Comparison of ENCODE assay signal across 8 cellular contexts in genomic region chr10:99619851-99620712, GRCh38. TPM values are rescaled to one million over a fixed set of nuclear protein-coding genes. Genes with fewer than 3 reads are reported as not detected.
A peak's percentile ranks its signal among the peaks of the same experiment; 100 is the strongest.
DNase-seq lines count a peak whose midpoint lies in the region; ATAC-seq, FAIRE-seq and TF ChIP-seq lines count a peak whose summit lies in the region.

A gene with protein sequence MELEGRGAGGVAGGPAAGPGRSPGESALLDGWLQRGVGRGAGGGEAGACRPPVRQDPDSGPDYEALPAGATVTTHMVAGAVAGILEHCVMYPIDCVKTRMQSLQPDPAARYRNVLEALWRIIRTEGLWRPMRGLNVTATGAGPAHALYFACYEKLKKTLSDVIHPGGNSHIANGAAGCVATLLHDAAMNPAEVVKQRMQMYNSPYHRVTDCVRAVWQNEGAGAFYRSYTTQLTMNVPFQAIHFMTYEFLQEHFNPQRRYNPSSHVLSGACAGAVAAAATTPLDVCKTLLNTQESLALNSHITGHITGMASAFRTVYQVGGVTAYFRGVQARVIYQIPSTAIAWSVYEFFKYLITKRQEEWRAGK (minus strand): TSS chr10:99620439. CDS start chr10:99620335, 104 bp downstream.

- CTCF ChIA-PET in K562 (lab: Yijun Ruan, JAX; ENCODE audit: low intra/inter-chr PET ratio), result interaction anchor here (0.7 kb wide), 1 partner anchor 278 kb away, joined by 3 read pairs; no protein-coding TSS in a partner anchor

- H3K4me2 ChIP-seq in K562 (ENCODE audit: insufficient read depth, low read length), result peak within 1 kb of the TSS; percentile 88

- no peak for TF ChIP-seq RAD21 in K562 (CRISPR knock-in tag; conservative IDR thresholded peaks at IDR 0.05 in 1 of 2, IDR thresholded peaks at IDR 0.05 in 1 of 2)

- TF ChIP-seq POLR2A in K562 (conservative IDR thresholded peaks at IDR 0.05), result no peak

- peak; percentile 90 for DNase-seq in NCI-H187 treated with DMSO at 0.1 percent for 48 hours (lab: John Stamatoyannopoulos, UW)
- DNase-seq in T1000 (lab: John Stamatoyannopoulos, UW), result peak; percentile 98
- DNase-seq in K562 (ENCODE audit: extremely low read depth in 1 of 4, low spot score in 3 of 4), result peak; percentile 13 to 94 (median 82)
- DNase-seq in hypothalamus (lab: John Stamatoyannopoulos, UW), result peak in 48 of 51 donors; percentile 62 to 100 (median 97)
- DNase-seq in retina, result peak; percentile 61

- no peak for TF ChIP-seq EP300 in K562 (IDR thresholded peaks at IDR 0.05; ENCODE audit: low read length)

- peaks cover 44% of the 10 kb centered on the region for H3K79me2 ChIP-seq in K562 (ENCODE audit: control insufficient read depth, insufficient read depth, low read length)

- no peaks in the 10 kb centered on the region for H3K9me1 ChIP-seq in K562 (ENCODE audit: control insufficient read depth, insufficient read depth, low read length)

- under 1% methylated on average over 22 of the region's 75 CpGs for WGBS in K562 (ENCODE audit: insufficient coverage, low coverage, missing lambda C conversion rate)

- H4K20me1 ChIP-seq in K562 (replicated peaks; ENCODE audit: control insufficient read depth, insufficient read depth, low read length), result no peaks in the 10 kb centered on the region

- peak within 1 kb of the TSS; percentile 99 for H3K27ac ChIP-seq in K562 (ENCODE audit: extremely low read depth, low read depth, low read length)

- peak within 1 kb of the TSS; percentile 80 for H3K4me3 ChIP-seq in K562

- H3K4me1 ChIP-seq in ES-I3 (ENCODE audit: insufficient read depth, low read length) (no peaks in the 10 kb centered on the region), K562 (replicated peaks in 1 of 2; ENCODE audit: control insufficient read depth in 2 of 2, insufficient read depth in 2 of 2, low read length in 2 of 2) (peaks cover 12 to 24% of the 10 kb centered on the region in 2 experiments; a peak in 4 of 5 replicates)

- FAIRE-seq in K562 (lab: Jason Lieb, UNC), result peak; percentile 100

- TF ChIP-seq CTCF in K562 (IDR thresholded peaks at IDR 0.05 in 2 of 3, conservative IDR thresholded peaks at IDR 0.05 in 1 of 3; ENCODE audit: insufficient read depth in 2 of 3, low read depth in 1 of 3, low read length in 3 of 3), result 0 out of 6 replicates have a peak, but pooled peaks of 1 of the 3 experiments have one; percentile 3

- H3K36me3 ChIP-seq in ES-I3 (ENCODE audit: insufficient read depth, low read length), result no peaks in the 10 kb centered on the region
- H3K36me3 ChIP-seq in K562 (ENCODE audit: control insufficient read depth, insufficient read depth, low read length), result peaks cover 24% of the 10 kb centered on the region; the same call in 2 of the 3 replicates

- ATAC-seq in HG02870 (IDR thresholded peaks at IDR 0.05; ENCODE audit: unreplicated experiment) (peak; percentile 78), K562 (no peak), GM19035 (IDR thresholded peaks at IDR 0.05; ENCODE audit: unreplicated experiment) (no peak)

- POLR2A ChIA-PET in K562 (lab: Yijun Ruan, JAX), result interaction anchor here (0.6 to 3.9 kb wide), 11 partner anchors 8 to 428 kb away, joined by 3 to 17 read pairs (median 4); partner anchors contain the start of genes COX15, CUTC, ENTPD7 and GOT1

- no peaks in the 10 kb centered on the region for H3K9me3 ChIP-seq in ES-I3 (ENCODE audit: control insufficient read depth, insufficient read depth, low read length)
- H3K9me3 ChIP-seq in K562 (replicated peaks; ENCODE audit: control insufficient read depth, insufficient read depth, low read depth, low read length), result no peaks in the 10 kb centered on the region

- peak within 1 kb of the TSS; percentile 80 for H2AFZ ChIP-seq in K562 (ENCODE audit: low read depth, low read length)

- BruUV-seq in K562 (replicated peaks; lab: Mats Ljungman, UMichigan), result no TSS peak

- no peaks in the 10 kb centered on the region for H3K27me3 ChIP-seq in K562 (ENCODE audit: control insufficient read depth in 2 of 2, insufficient read depth in 2 of 2, low read length in 2 of 2)

- intact Hi-C loops in K562 (cut with micrococcal nuclease), result loop anchor here (1.0 to 2.0 kb wide), 2 partner anchors 65 to 189 kb away; partner anchors contain the start of gene GOT1

- H3K9ac ChIP-seq in ES-I3 (ENCODE audit: low read depth, low read length), result peak within 1 kb of the TSS; percentile 72
- H3K9ac ChIP-seq in K562 (ENCODE audit: insufficient read depth in 1 of 2, low read depth in 2 of 2, low read length in 2 of 2), result peak within 1 kb of the TSS; percentile 91 to 98

- in situ Hi-C loops in K562 (cut with MboI), result loop anchor here (5.0 kb wide), 1 partner anchor 92 kb away; no protein-coding TSS in a partner anchor

TF ChIP-seq in K562, 482 proteins besides CTCF, POLR2A, EP300 and RAD21 (continues in another document):
- TF ChIP-seq TCF7 (IDR thresholded peaks at IDR 0.05; ENCODE audit: borderline replicate concordance) (peak; percentile 98), PBX2 (CRISPR knock-in tag; IDR thresholded peaks at IDR 0.05; ENCODE audit: low read depth) (peak; percentile 65), PBX2 (tag; conservative IDR thresholded peaks at IDR 0.05; ENCODE audit: low read depth) (peak; percentile 97), LEF1 (IDR thresholded peaks at IDR 0.05) (peak; percentile 100), RBM25 (IDR thresholded peaks at IDR 0.05; ENCODE audit: low read depth, low read length, severe bottlenecking) (peak; percentile 49), ZNF766 (CRISPR knock-in tag; conservative IDR thresholded peaks at IDR 0.05) (no peak), NR2C2 (CRISPR knock-in tag; IDR thresholded peaks at IDR 0.05) (no peak), NR2C2 (tag; IDR thresholded peaks at IDR 0.05) (peak; percentile 96), TAF1 (IDR thresholded peaks at IDR 0.05; ENCODE audit: control insufficient read depth, extremely low read depth, insufficient read depth, low read length, severe bottlenecking) (peak; percentile 23), PKNOX1 (IDR thresholded peaks at IDR 0.05) (peak; percentile 99), RBM15 (IDR thresholded peaks at IDR 0.05; ENCODE audit: insufficient read depth, low read length) (no peak), CEBPB (tag; IDR thresholded peaks at IDR 0.05) (no peak), FOXK2 (conservative IDR thresholded peaks at IDR 0.05 in 1 of 2, IDR thresholded peaks at IDR 0.05 in 1 of 2; ENCODE audit: low read depth in 2 of 2) (peak; percentile 88 to 90)
- TF ChIP-seq, protein P1, sequence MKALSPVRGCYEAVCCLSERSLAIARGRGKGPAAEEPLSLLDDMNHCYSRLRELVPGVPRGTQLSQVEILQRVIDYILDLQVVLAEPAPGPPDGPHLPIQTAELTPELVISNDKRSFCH (CRISPR knock-in tag; IDR thresholded peaks at IDR 0.05), result no peak
- TF ChIP-seq, protein P1 (tag; IDR thresholded peaks at IDR 0.05), result no peak

RNA-seq across cellular contexts. Expression of the gene that starts here (rescaled TPM):
- total RNA-seq in K562 (2011; cell fraction: chromatin; rRNA removed; ENCODE audit: low replicate concordance), result 53.7 and 100 TPM in 2 replicates
- 70.0 and 70.9 TPM in 2 replicates for total RNA-seq in K562 (2011; cell fraction: nucleolus; rRNA removed)
- total RNA-seq in K562 (2011; cell fraction: nucleoplasm; rRNA removed), result 66.4 and 69.9 TPM in 2 replicates
- total RNA-seq in K562 (2014; rRNA removed) (6.2 and 12.7 TPM in 2 replicates), K562 (2014; rRNA removed; fragmentation: Illumina TruSeq; extraction: Trizol) (13.6 and 15.1 TPM in 2 replicates), K562 (2015; rRNA removed; fragmentation: Illumina TruSeq; extraction: Trizol) (15.3 and 18.8 TPM in 2 replicates), K562 (2021) (18.5 and 20.3 TPM in 2 replicates)
- polyA plus RNA-seq in K562 (2011; rRNA removed) (31.5 and 41.3 TPM in 2 replicates), K562 (2014; fragmentation: Illumina TruSeq; extraction: Trizol) (25.9 and 32.3 TPM in 2 replicates), K562 (2014; fragmentation: Nextera tagmentation; extraction: Ambion mirVana) (10 to 100 TPM in 1 of 2 experiments, 1 to 10 TPM in 1; 8.7 to 10.3 TPM), K562 (2014; rRNA removed) (24.4 and 24.7 TPM in 2 replicates)
- polyA plus RNA-seq in K562 (2011; cell fraction: cytosol; rRNA removed), result 18.9 and 28.8 TPM in 2 replicates
- 190 and 236 TPM in 2 replicates for polyA plus RNA-seq in K562 (2011; cell fraction: nucleus; rRNA removed)
- 14.8 and 18.0 TPM in 2 replicates for polyA plus RNA-seq in K562 (2012)
- 13.0 and 14.4 TPM in 2 replicates for polyA minus RNA-seq in K562 (2011; rRNA and poly(A)+ RNA removed)
- polyA minus RNA-seq in K562 (2011; cell fraction: cytosol; rRNA and poly(A)+ RNA removed), result 6.4 and 7.4 TPM in 2 replicates
- polyA minus RNA-seq in K562 (2011; cell fraction: nucleus; rRNA and poly(A)+ RNA removed), result 20.7 and 27.9 TPM in 2 replicates
